ENCODE assay signal across 32 cellular contexts in genomic region chr20:1997483-1998192, GRCh38. TPM values are rescaled to one million over a fixed set of nuclear protein-coding genes. Genes with fewer than 3 reads are reported as not detected.
"Had no signal": no experiment of that assay in that cellular context is flagged by ENCODE, and none has a peak within 500 bp of the region (broad histone marks: within the 10 kb centered on the region; RNA-seq: fewer than 3 reads in every experiment).

No MANE protein-coding gene starts in this region.

- H3K36me3 ChIP-seq: left lung, lower lobe of right lung, ovary, right atrium auricular region, right lobe of liver, tibial nerve, upper lobe of left lung had no signal

- H3K27ac Mint-ChIP-seq: nephron; progenitor cell of endocrine pancreas; stimulated activated memory B cell treated with anti-CD40 and anti-IgM and Interleukin-4, amounts not matched to agents 10 μg/mL and 1 μg/mL and 100 μg/mL, for 72 hours; stimulated activated naive CD8-positive, alpha-beta T cell treated with anti-CD3 and anti-CD28 coated beads, Interleukin-15, amount 100 ng/mL, for 72 hours had no signal

- H3K4me1 Mint-ChIP-seq: nephron; stimulated activated memory B cell treated with anti-CD40 and anti-IgM and Interleukin-4, amounts not matched to agents 10 μg/mL and 1 μg/mL and 100 μg/mL, for 72 hours; stimulated activated naive CD8-positive, alpha-beta T cell treated with anti-CD3 and anti-CD28 coated beads, Interleukin-15, amount 100 ng/mL, for 72 hours had no signal

- H3K27me3 ChIP-seq: ovary, right atrium auricular region, right lobe of liver had no signal

- H3K9me3 Mint-ChIP-seq: naive thymus-derived CD8-positive, alpha-beta T cell; nephron; neural crest cell; stimulated activated memory B cell treated with anti-CD40 and anti-IgM and Interleukin-4, amounts not matched to agents 10 μg/mL and 1 μg/mL and 100 μg/mL, for 72 hours; stimulated activated naive CD8-positive, alpha-beta T cell treated with anti-CD3 and anti-CD28 coated beads, Interleukin-15, amount 100 ng/mL, for 72 hours had no signal

- H3K36me3 Mint-ChIP-seq: naive thymus-derived CD8-positive, alpha-beta T cell; stimulated activated memory B cell treated with anti-CD40 and anti-IgM and Interleukin-4, amounts not matched to agents 10 μg/mL and 1 μg/mL and 100 μg/mL, for 72 hours had no signal

- H3K27ac ChIP-seq: left lung, lower lobe of right lung, ovary, right atrium auricular region, right lobe of liver, tibial nerve, upper lobe of left lung had no signal

- H3K9me3 ChIP-seq: left lung, lower lobe of right lung, ovary, right atrium auricular region, right lobe of liver, tibial nerve, upper lobe of left lung had no signal

- H3K4me3 Mint-ChIP-seq: naive thymus-derived CD8-positive, alpha-beta T cell; nephron; neural crest cell; stimulated activated memory B cell treated with anti-CD40 and anti-IgM and Interleukin-4, amounts not matched to agents 10 μg/mL and 1 μg/mL and 100 μg/mL, for 72 hours; stimulated activated naive CD8-positive, alpha-beta T cell treated with anti-CD3 and anti-CD28 coated beads, Interleukin-15, amount 100 ng/mL, for 72 hours had no signal

- ATAC-seq: left cardiac atrium; left lung; lower lobe of right lung; naive thymus-derived CD8-positive, alpha-beta T cell; right lobe of liver; stimulated activated memory B cell treated with anti-CD40 and anti-IgM and Interleukin-4, amounts not matched to agents 10 μg/mL and 1 μg/mL and 100 μg/mL, for 72 hours; stimulated activated naive CD8-positive, alpha-beta T cell treated with anti-CD3 and anti-CD28 coated beads, Interleukin-15, amount 100 ng/mL, for 72 hours had no signal

- DNase-seq: hippocampal formation; kidney glomerular epithelial cell; left cardiac atrium; left lung; lower lobe of right lung; mammary epithelial cell; mesenchymal stem cell; naive thymus-derived CD8-positive, alpha-beta T cell; occipital lobe; ovary; right lobe of liver; stimulated activated CD4-positive, alpha-beta T cell treated with anti-CD3 and anti-CD28 coated beads, Interleukin-1b, Interleukin-23, amount 100 ng/mL, for 48 hours; stimulated activated CD4-positive, alpha-beta T cell treated with anti-CD3 and anti-CD28 coated beads, Interleukin-2, amount 100 ng/mL, for 48 hours; stimulated activated CD4-positive, alpha-beta T cell treated with anti-CD3 and anti-CD28 coated beads, Interleukin-4, amount 100 ng/mL, for 4 hours; stimulated activated CD8-positive, alpha-beta memory T cell treated with anti-CD3 and anti-CD28 coated beads, Interleukin-4, amount 100 ng/mL, for 48 hours; stimulated activated naive CD4-positive, alpha-beta T cell treated with Interleukin-2 at 50 U/mL for 16 hours; stimulated activated naive CD8-positive, alpha-beta T cell treated with anti-CD3 and anti-CD28 coated beads, Interleukin-15, amount 100 ng/mL, for 72 hours; substantia nigra had no signal

- H3K4me1 ChIP-seq: lower lobe of right lung, right atrium auricular region, right lobe of liver, tibial nerve, upper lobe of left lung had no signal

- H3K4me3 ChIP-seq: left lung, lower lobe of right lung, ovary, right atrium auricular region, right lobe of liver, smooth muscle cell, tibial nerve, upper lobe of left lung had no signal

RNA-seq across cellular contexts. Expression of gene PDYN, which starts 3.8 kb away (rescaled TPM):
- total RNA-seq: left cardiac atrium; left lung; liver; lower lobe of right lung; mammary epithelial cell; mucosa of gallbladder; naive thymus-derived CD8-positive, alpha-beta T cell; occipital lobe; ovary; progenitor cell of endocrine pancreas; pulmonary artery endothelial cell; renal cortical epithelial cell; right atrium auricular region; right lobe of liver; skeletal muscle tissue; smooth muscle cell; tibial nerve; upper lobe of left lung; urinary bladder had no signal
